Comparison of ENCODE assay signal across 8 cellular contexts in genomic region chr1:94522304-94522703, GRCh38. TPM values are rescaled to one million over a fixed set of nuclear protein-coding genes. Genes with fewer than 3 reads are reported as not detected.
A peak's percentile ranks its signal among the peaks of the same experiment; 100 is the strongest.
DNase-seq lines count a peak whose midpoint lies in the region; ATAC-seq, FAIRE-seq and TF ChIP-seq lines count a peak whose summit lies in the region.

No MANE protein-coding gene starts in this region.

- TF ChIP-seq POLR2A in uterus (IDR thresholded peaks at IDR 0.05) = no peak

- ATAC-seq in left ventricle myocardium superior = peak; percentile 63
- ATAC-seq in GM19467 (IDR thresholded peaks at IDR 0.05; ENCODE audit: unreplicated experiment) = no peak
- no peak for ATAC-seq in GM21515 (IDR thresholded peaks at IDR 0.05; ENCODE audit: unreplicated experiment)

- H3K4me1 ChIP-seq in SJCRH30 = no peaks in the 10 kb centered on the region
- H3K4me1 ChIP-seq in uterus = no peaks in the 10 kb centered on the region

- no peak overlapping the region for H3K4me3 ChIP-seq in SJCRH30
- H3K4me3 ChIP-seq in uterus = no peak overlapping the region

- no peaks in the 10 kb centered on the region for H3K27me3 ChIP-seq in SJCRH30
- H3K27me3 ChIP-seq in uterus = no peaks in the 10 kb centered on the region

- H3K36me3 ChIP-seq in SJCRH30 (no peaks in the 10 kb centered on the region), uterus (no peaks in the 10 kb centered on the region)

- no peaks in the 10 kb centered on the region for H3K9me3 ChIP-seq in SJCRH30 (replicated peaks)
- H3K9me3 ChIP-seq in uterus = no peaks in the 10 kb centered on the region

- peak; percentile 52 to 65 (median 61) for TF ChIP-seq CTCF in uterus (IDR thresholded peaks at IDR 0.05)

- H3K27ac ChIP-seq in SJCRH30 = no peak overlapping the region
- no peak overlapping the region for H3K27ac ChIP-seq in uterus

- DNase-seq in H4 (ENCODE audit: low spot score) = peak; percentile 56
- peak; percentile 49 to 77 for DNase-seq in SJCRH30
- DNase-seq in left ventricle myocardium superior = no peak
- peak in 1 of 2 donors; percentile 41 for DNase-seq in uterus
- DNase-seq in ureter (ENCODE audit: low spot score) = no peak

- FAIRE-seq in A204.1 (lab: Jason Lieb, UNC) = peak; percentile 3

- intact Hi-C loops in left ventricle myocardium superior (cut with micrococcal nuclease) (loop anchor here (2.0 to 10.0 kb wide), 2 partner anchors 82 to 284 kb away; no protein-coding TSS in a partner anchor), uterus (cut with DNase I; ENCODE audit: low total_unique reads) (loop anchor here (5.0 kb wide), 1 partner anchor 285 kb away; no protein-coding TSS in a partner anchor)

RNA-seq across cellular contexts. Expression of gene F3, which starts 19.3 kb away (rescaled TPM):
- total RNA-seq in H4 (2014; rRNA removed; shearing (Covaris generic)) = 42.6 and 43.3 TPM in 2 replicates
- total RNA-seq in SJCRH30 (2014; rRNA removed; shearing (Covaris generic)) = 13.2 and 13.8 TPM in 2 replicates
- total RNA-seq in left ventricle myocardium superior = 50.2 TPM
- total RNA-seq in uterus = 10 to 100 TPM in 3 of 4 donors, 1 to 10 TPM in 1; 5.9 to 85.6 (median 40.9) TPM
- 32.3 TPM for total RNA-seq in ureter

Comparison
In these comparisons a context has a peak if more than half of its experiments do, and no peak if none do; other contexts are left out.
1. DNase-seq: peak in H4 (single experiment) and SJCRH30 (2 of 2); none in left ventricle myocardium superior (single experiment) and ureter (single experiment).